In genomic region chr3:32238027-32238815, GRCh38 we compare ENCODE assay signal across 1 cellular context.
TF ChIP-seq lines count a peak whose summit lies in the region.

A gene with protein sequence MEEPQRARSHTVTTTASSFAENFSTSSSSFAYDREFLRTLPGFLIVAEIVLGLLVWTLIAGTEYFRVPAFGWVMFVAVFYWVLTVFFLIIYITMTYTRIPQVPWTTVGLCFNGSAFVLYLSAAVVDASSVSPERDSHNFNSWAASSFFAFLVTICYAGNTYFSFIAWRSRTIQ (plus strand): TSS chr3:32238680. CDS start chr3:32238973, 293 bp downstream.

TF ChIP-seq in HepG2, 621 proteins besides CTCF, POLR2A, EP300 and RAD21 (continued from another document and continues in another):
- TF ChIP-seq THAP7 (CRISPR knock-in tag; IDR thresholded peaks at IDR 0.05) (peak; percentile 85; the same call in 1 of the 2 replicates), ZNF709 (CRISPR knock-in tag; IDR thresholded peaks at IDR 0.05) (peak; percentile 91), ZNF460 (CRISPR knock-in tag; IDR thresholded peaks at IDR 0.05; ENCODE audit: borderline replicate concordance) (no peak; the same call in 1 of the 2 replicates), ELK4 (CRISPR knock-in tag; IDR thresholded peaks at IDR 0.05; ENCODE audit: borderline replicate concordance) (no peak), ZNF83 (CRISPR knock-in tag; IDR thresholded peaks at IDR 0.05; ENCODE audit: borderline replicate concordance) (no peak), MATR3 (CRISPR knock-in tag; IDR thresholded peaks at IDR 0.05) (no peak), ARID3A (IDR thresholded peaks at IDR 0.05; ENCODE audit: low read depth, low read length) (no peak), ZBTB37 (CRISPR knock-in tag; IDR thresholded peaks at IDR 0.05) (peak; percentile 63; the same call in 1 of the 2 replicates), HMG20A (CRISPR knock-in tag; IDR thresholded peaks at IDR 0.05; ENCODE audit: borderline replicate concordance) (peak; percentile 68), ZBTB34 (CRISPR knock-in tag; IDR thresholded peaks at IDR 0.05) (0 out of 2 replicates have a peak, but pooled peaks have one; percentile 25), SMYD3 (CRISPR knock-in tag; IDR thresholded peaks at IDR 0.05) (no peak), PREB (CRISPR knock-in tag; IDR thresholded peaks at IDR 0.05) (no peak), SYNCRIP (IDR thresholded peaks at IDR 0.05; ENCODE audit: insufficient read depth, low read depth, low read length) (no peak), GLI4 (CRISPR knock-in tag; IDR thresholded peaks at IDR 0.05; ENCODE audit: borderline replicate concordance) (peak; percentile 35; the same call in 1 of the 2 replicates), SP140L (CRISPR knock-in tag; IDR thresholded peaks at IDR 0.05; ENCODE audit: borderline replicate concordance) (no peak), MLLT10 (CRISPR knock-in tag; IDR thresholded peaks at IDR 0.05) (no peak), CBX1 (IDR thresholded peaks at IDR 0.05; ENCODE audit: low read depth) (no peak), ZNF20 (CRISPR knock-in tag; IDR thresholded peaks at IDR 0.05) (no peak), MAFG (CRISPR knock-in tag; IDR thresholded peaks at IDR 0.05) (no peak), TMF1 (CRISPR knock-in tag; IDR thresholded peaks at IDR 0.05; ENCODE audit: low read depth) (no peak), ZBTB3 (CRISPR knock-in tag; IDR thresholded peaks at IDR 0.05; ENCODE audit: borderline replicate concordance, low read depth) (0 out of 2 replicates have a peak, but pooled peaks have one; percentile 6), XRCC5 (optimal IDR thresholded peaks at IDR 0.05; ENCODE audit: low read length) (peak; percentile 25), SALL1 (CRISPR knock-in tag; IDR thresholded peaks at IDR 0.05) (peak; percentile 88), SMAD3 (CRISPR knock-in tag; IDR thresholded peaks at IDR 0.05) (peak; percentile 61; the same call in 1 of the 2 replicates), ZNF30 (CRISPR knock-in tag; IDR thresholded peaks at IDR 0.05) (no peak), ZFX (CRISPR knock-in tag; IDR thresholded peaks at IDR 0.05; ENCODE audit: low read depth) (peak; percentile 75; the same call in 1 of the 2 replicates), ELF1 (CRISPR knock-in tag; IDR thresholded peaks at IDR 0.05) (0 out of 2 replicates have a peak, but pooled peaks have one; percentile 37), POLR2G (IDR thresholded peaks at IDR 0.05; ENCODE audit: low read depth, low read length) (peak; percentile 76), TFDP1 (CRISPR knock-in tag; IDR thresholded peaks at IDR 0.05; ENCODE audit: borderline replicate concordance) (peak; percentile 70; the same call in 1 of the 2 replicates), MXD4 (CRISPR knock-in tag; IDR thresholded peaks at IDR 0.05) (0 out of 2 replicates have a peak, but pooled peaks have one; percentile 25), ZNF3 (CRISPR knock-in tag; IDR thresholded peaks at IDR 0.05) (peak; percentile 25; the same call in 1 of the 2 replicates), ZBTB21 (CRISPR knock-in tag; IDR thresholded peaks at IDR 0.05) (no peak), RNF219 (CRISPR knock-in tag; IDR thresholded peaks at IDR 0.05) (no peak; the same call in 1 of the 2 replicates), ZNF883 (CRISPR knock-in tag; IDR thresholded peaks at IDR 0.05; ENCODE audit: not compliant biosample characterization) (peak; percentile 87), ZNF572 (CRISPR knock-in tag; IDR thresholded peaks at IDR 0.05) (peak; percentile 48; the same call in 1 of the 2 replicates), KMT2B (CRISPR knock-in tag; IDR thresholded peaks at IDR 0.05) (peak; percentile 83; the same call in 1 of the 2 replicates)
- TF ChIP-seq, protein P1, sequence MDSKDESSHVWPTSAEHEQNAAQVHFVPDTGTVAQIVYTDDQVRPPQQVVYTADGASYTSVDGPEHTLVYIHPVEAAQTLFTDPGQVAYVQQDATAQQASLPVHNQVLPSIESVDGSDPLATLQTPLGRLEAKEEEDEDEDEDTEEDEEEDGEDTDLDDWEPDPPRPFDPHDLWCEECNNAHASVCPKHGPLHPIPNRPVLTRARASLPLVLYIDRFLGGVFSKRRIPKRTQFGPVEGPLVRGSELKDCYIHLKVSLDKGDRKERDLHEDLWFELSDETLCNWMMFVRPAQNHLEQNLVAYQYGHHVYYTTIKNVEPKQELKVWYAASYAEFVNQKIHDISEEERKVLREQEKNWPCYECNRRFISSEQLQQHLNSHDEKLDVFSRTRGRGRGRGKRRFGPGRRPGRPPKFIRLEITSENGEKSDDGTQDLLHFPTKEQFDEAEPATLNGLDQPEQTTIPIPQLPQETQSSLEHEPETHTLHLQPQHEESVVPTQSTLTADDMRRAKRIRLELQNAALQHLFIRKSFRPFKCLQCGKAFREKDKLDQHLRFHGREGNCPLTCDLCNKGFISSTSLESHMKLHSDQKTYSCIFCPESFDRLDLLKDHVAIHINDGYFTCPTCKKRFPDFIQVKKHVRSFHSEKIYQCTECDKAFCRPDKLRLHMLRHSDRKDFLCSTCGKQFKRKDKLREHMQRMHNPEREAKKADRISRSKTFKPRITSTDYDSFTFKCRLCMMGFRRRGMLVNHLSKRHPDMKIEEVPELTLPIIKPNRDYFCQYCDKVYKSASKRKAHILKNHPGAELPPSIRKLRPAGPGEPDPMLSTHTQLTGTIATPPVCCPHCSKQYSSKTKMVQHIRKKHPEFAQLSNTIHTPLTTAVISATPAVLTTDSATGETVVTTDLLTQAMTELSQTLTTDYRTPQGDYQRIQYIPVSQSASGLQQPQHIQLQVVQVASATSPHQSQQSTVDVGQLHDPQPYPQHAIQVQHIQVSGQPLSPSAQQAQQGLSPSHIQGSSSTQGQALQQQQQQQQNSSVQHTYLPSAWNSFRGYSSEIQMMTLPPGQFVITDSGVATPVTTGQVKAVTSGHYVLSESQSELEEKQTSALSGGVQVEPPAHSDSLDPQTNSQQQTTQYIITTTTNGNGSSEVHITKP (CRISPR knock-in tag; IDR thresholded peaks at IDR 0.05; ENCODE audit: low read depth): peak; percentile 68
- TF ChIP-seq, protein P2, sequence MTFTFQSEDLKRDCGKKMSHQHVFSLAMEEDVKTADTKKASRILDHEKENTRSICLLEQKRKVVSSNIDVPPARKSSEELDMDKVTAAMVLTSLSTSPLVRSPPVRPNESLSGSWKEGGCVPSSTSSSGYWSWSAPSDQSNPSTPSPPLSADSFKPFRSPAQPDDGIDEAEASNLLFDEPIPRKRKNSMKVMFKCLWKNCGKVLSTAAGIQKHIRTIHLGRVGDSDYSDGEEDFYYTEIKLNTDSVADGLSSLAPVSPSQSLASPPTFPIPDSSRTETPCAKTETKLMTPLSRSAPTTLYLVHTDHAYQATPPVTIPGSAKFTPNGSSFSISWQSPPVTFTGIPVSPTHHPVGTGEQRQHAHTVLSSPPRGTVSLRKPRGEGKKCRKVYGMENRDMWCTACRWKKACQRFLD (CRISPR knock-in tag; IDR thresholded peaks at IDR 0.05; ENCODE audit: borderline replicate concordance): no peak
- TF ChIP-seq, protein P3, sequence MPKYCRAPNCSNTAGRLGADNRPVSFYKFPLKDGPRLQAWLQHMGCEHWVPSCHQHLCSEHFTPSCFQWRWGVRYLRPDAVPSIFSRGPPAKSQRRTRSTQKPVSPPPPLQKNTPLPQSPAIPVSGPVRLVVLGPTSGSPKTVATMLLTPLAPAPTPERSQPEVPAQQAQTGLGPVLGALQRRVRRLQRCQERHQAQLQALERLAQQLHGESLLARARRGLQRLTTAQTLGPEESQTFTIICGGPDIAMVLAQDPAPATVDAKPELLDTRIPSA (CRISPR knock-in tag; IDR thresholded peaks at IDR 0.05; ENCODE audit: borderline replicate concordance): no peak
- TF ChIP-seq, protein P4, sequence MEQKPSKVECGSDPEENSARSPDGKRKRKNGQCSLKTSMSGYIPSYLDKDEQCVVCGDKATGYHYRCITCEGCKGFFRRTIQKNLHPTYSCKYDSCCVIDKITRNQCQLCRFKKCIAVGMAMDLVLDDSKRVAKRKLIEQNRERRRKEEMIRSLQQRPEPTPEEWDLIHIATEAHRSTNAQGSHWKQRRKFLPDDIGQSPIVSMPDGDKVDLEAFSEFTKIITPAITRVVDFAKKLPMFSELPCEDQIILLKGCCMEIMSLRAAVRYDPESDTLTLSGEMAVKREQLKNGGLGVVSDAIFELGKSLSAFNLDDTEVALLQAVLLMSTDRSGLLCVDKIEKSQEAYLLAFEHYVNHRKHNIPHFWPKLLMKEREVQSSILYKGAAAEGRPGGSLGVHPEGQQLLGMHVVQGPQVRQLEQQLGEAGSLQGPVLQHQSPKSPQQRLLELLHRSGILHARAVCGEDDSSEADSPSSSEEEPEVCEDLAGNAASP (CRISPR knock-in tag; IDR thresholded peaks at IDR 0.05; ENCODE audit: borderline replicate concordance): peak; percentile 57; the same call in 1 of the 2 replicates
